Comparison of ENCODE assay signal across 27 cellular contexts in genomic region chr3:193865879-193866480, GRCh38.
A peak's percentile ranks its signal among the peaks of the same experiment; 100 is the strongest.
DNase-seq lines count a peak whose midpoint lies in the region; ATAC-seq, FAIRE-seq and TF ChIP-seq lines count a peak whose summit lies in the region.
"Had no signal": no experiment of that assay in that cellular context is flagged by ENCODE, and none has a peak within 500 bp of the region (broad histone marks: within the 10 kb centered on the region; RNA-seq: fewer than 3 reads in every experiment).

No MANE protein-coding gene starts in this region.

- H3K9me3 Mint-ChIP-seq in activated naive CD4-positive, alpha-beta T cell treated with anti-CD3 and anti-CD28 coated beads, Interleukin-2, amount 50 U/mL, for 72 hours, result no peaks in the 10 kb centered on the region
- H3K9me3 Mint-ChIP-seq: activated CD4-positive, alpha-beta T cell treated with anti-CD3 and anti-CD28 coated beads, Interleukin-2, amount 10 ng/mL, durations not matched to agents 7 days and 5 days; activated naive CD4-positive, alpha-beta T cell treated with anti-CD3 and anti-CD28 coated beads, Interleukin-2, amount 10 ng/mL, durations not matched to agents 7 days and 5 days; activated T-helper 1 cell treated with anti-CD3 and anti-CD28 coated beads, Interleukin-12 subunit alpha, Interleukin-12 subunit beta, Interleukin-2, Interleukin-4 antibody, amounts not matched to agents 30 ng/mL and 10 ng/mL and 1 ng/mL, durations not matched to agents 14 hours and 24 hours and 36 hours; CD4-positive, alpha-beta memory T cell; T-helper 1 cell treated with Interleukin-12 subunit alpha and Interleukin-12 subunit beta and Interleukin-4 antibody, amounts not matched to agents 30 μg/mL and 1 μg/mL, for 36 hours had no signal

- no TSS peak for BruUV-seq in K562 (replicated peaks; lab: Mats Ljungman, UMichigan)

- ATAC-seq in GM19395 (IDR thresholded peaks at IDR 0.05; ENCODE audit: unreplicated experiment), result peak; percentile 13
- ATAC-seq in K562, result 0 out of 3 replicates have a peak, but pooled peaks have one; percentile 10
- no peak for ATAC-seq in activated naive CD4-positive, alpha-beta T cell treated with anti-CD3 and anti-CD28 coated beads, Interleukin-2, amount 50 U/mL, for 72 hours
- no peak for ATAC-seq in GM21737 (IDR thresholded peaks at IDR 0.05; ENCODE audit: unreplicated experiment)
- ATAC-seq: lower lobe of right lung, sciatic nerve had no signal

- H3K9me3 ChIP-seq in K562 (replicated peaks; ENCODE audit: control insufficient read depth, insufficient read depth, low read depth, low read length), result no peaks in the 10 kb centered on the region
- no peaks in the 10 kb centered on the region for H3K9me3 ChIP-seq in thyroid gland
- H3K9me3 ChIP-seq: lower lobe of right lung, stomach, tibial nerve had no signal

- TF ChIP-seq RAD21 in K562 (CRISPR knock-in tag; conservative IDR thresholded peaks at IDR 0.05 in 1 of 2, IDR thresholded peaks at IDR 0.05 in 1 of 2), result no peak

- POLR2A ChIA-PET in K562 (lab: Yijun Ruan, JAX), result interaction anchor here (1.0 kb wide), 2 partner anchors 13 to 15 kb away, joined by 3 read pairs; no protein-coding TSS in a partner anchor

- in situ Hi-C loops in K562 (cut with MboI), result no loop called here

- no peak for TF ChIP-seq CTCF in K562 (IDR thresholded peaks at IDR 0.05 in 2 of 3, conservative IDR thresholded peaks at IDR 0.05 in 1 of 3; ENCODE audit: insufficient read depth in 2 of 3, low read depth in 1 of 3, low read length in 3 of 3)
- TF ChIP-seq CTCF in thyroid gland (IDR thresholded peaks at IDR 0.05), result no peak

- H3K27me3 ChIP-seq in K562 (ENCODE audit: control insufficient read depth in 2 of 2, insufficient read depth in 2 of 2, low read length in 2 of 2) (no peaks in the 10 kb centered on the region), thyroid gland (no peaks in the 10 kb centered on the region)

- CTCF ChIA-PET in K562 (lab: Yijun Ruan, JAX; ENCODE audit: low intra/inter-chr PET ratio), result no interaction called here

- H3K79me2 ChIP-seq in K562 (ENCODE audit: control insufficient read depth, insufficient read depth, low read length), result no peaks in the 10 kb centered on the region

- DNase-seq in M059J (ENCODE audit: low read depth) (peak; percentile 61), K562 (ENCODE audit: extremely low read depth in 1 of 4, low spot score in 3 of 4) (no peak), thyroid gland (no peak), activated T-cell treated with anti-CD3 and anti-CD28 coated beads for 4 hours (no peak)
- DNase-seq in activated naive CD4-positive, alpha-beta T cell treated with anti-CD3 and anti-CD28 coated beads, Interleukin-2, amount 50 U/mL, for 72 hours (ENCODE audit: low spot score in 2 of 2), result no peak
- DNase-seq: activated CD4-positive, alpha-beta T cell treated with anti-CD3 and anti-CD28 coated beads, Interleukin-2, amount 10 ng/mL, durations not matched to agents 7 days and 5 days; activated naive CD4-positive, alpha-beta T cell treated with anti-CD3 and anti-CD28 coated beads, Interleukin-2, amount 10 ng/mL, durations not matched to agents 7 days and 5 days; caudate nucleus; CD4-positive, alpha-beta memory T cell; dermis blood vessel endothelial cell; DMS153; head of caudate nucleus; lower lobe of right lung; NCI-H146; NCI-H526; stomach had no signal

- 40% methylated on average over 3 of the region's 4 CpGs for WGBS in K562 (ENCODE audit: insufficient coverage, low coverage, missing lambda C conversion rate)
- WGBS in thyroid gland, 2 donors, result 60 to 65% methylated on average over 4 of the region's 4 CpGs

- no peaks in the 10 kb centered on the region for H3K36me3 Mint-ChIP-seq in activated naive CD4-positive, alpha-beta T cell treated with anti-CD3 and anti-CD28 coated beads, Interleukin-2, amount 50 U/mL, for 72 hours
- H3K36me3 Mint-ChIP-seq: activated naive CD4-positive, alpha-beta T cell treated with anti-CD3 and anti-CD28 coated beads, Interleukin-2, amount 10 ng/mL, durations not matched to agents 7 days and 5 days; CD4-positive, alpha-beta memory T cell had no signal

- intact Hi-C loops in K562 (cut with micrococcal nuclease) (no loop called here), thyroid gland (cut with DNase I) (no loop called here)

- H3K9me1 ChIP-seq in K562 (ENCODE audit: control insufficient read depth, insufficient read depth, low read length), result no peaks in the 10 kb centered on the region

- FAIRE-seq in K562 (lab: Jason Lieb, UNC), result peak; percentile 32
- FAIRE-seq: G401.6, GM18507, H54 had no signal

- H2AFZ ChIP-seq in K562 (ENCODE audit: low read depth, low read length), result peak overlapping the region; percentile 3

- no peak overlapping the region for H3K4me2 ChIP-seq in K562 (ENCODE audit: insufficient read depth, low read length)
- H3K4me2 ChIP-seq: KMS-11 had no signal

- no peak for TF ChIP-seq EP300 in K562 (IDR thresholded peaks at IDR 0.05; ENCODE audit: low read length)

- TF ChIP-seq POLR2A in K562 (conservative IDR thresholded peaks at IDR 0.05) (no peak), thyroid gland (IDR thresholded peaks at IDR 0.05) (no peak)

- H3K27ac Mint-ChIP-seq in activated naive CD4-positive, alpha-beta T cell treated with anti-CD3 and anti-CD28 coated beads, Interleukin-2, amount 50 U/mL, for 72 hours, result no peak overlapping the region
- H3K27ac Mint-ChIP-seq: activated CD4-positive, alpha-beta T cell treated with anti-CD3 and anti-CD28 coated beads, Interleukin-2, amount 10 ng/mL, durations not matched to agents 7 days and 5 days; activated naive CD4-positive, alpha-beta T cell treated with anti-CD3 and anti-CD28 coated beads, Interleukin-2, amount 10 ng/mL, durations not matched to agents 7 days and 5 days; activated T-helper 1 cell treated with anti-CD3 and anti-CD28 coated beads, Interleukin-12 subunit alpha, Interleukin-12 subunit beta, Interleukin-2, Interleukin-4 antibody, amounts not matched to agents 30 ng/mL and 10 ng/mL and 1 ng/mL, durations not matched to agents 14 hours and 24 hours and 36 hours; CD4-positive, alpha-beta memory T cell; T-helper 1 cell treated with Interleukin-12 subunit alpha and Interleukin-12 subunit beta and Interleukin-4 antibody, amounts not matched to agents 30 μg/mL and 1 μg/mL, for 36 hours had no signal

- H3K27ac ChIP-seq in K562 (ENCODE audit: extremely low read depth, low read depth, low read length) (no peak overlapping the region), thyroid gland (peak overlapping the region in 2 of 3 donors; percentile 56 to 76)
- H3K27ac ChIP-seq: KMS-11, lower lobe of right lung, SK-N-MC, stomach, tibial nerve had no signal

- no peaks in the 10 kb centered on the region for H3K36me3 ChIP-seq in K562 (ENCODE audit: control insufficient read depth, insufficient read depth, low read length)
- H3K36me3 ChIP-seq in thyroid gland, result no peaks in the 10 kb centered on the region
- H3K36me3 ChIP-seq: lower lobe of right lung, stomach, tibial nerve had no signal

- H3K9ac ChIP-seq in K562 (ENCODE audit: insufficient read depth in 1 of 2, low read depth in 2 of 2, low read length in 2 of 2), result no peak overlapping the region
- H3K9ac ChIP-seq: KMS-11 had no signal

- no peaks in the 10 kb centered on the region for H4K20me1 ChIP-seq in K562 (replicated peaks; ENCODE audit: control insufficient read depth, insufficient read depth, low read length)

- H3K4me3 ChIP-seq in K562 (no peak overlapping the region), thyroid gland (replicated peaks in 1 of 3) (no peak overlapping the region)
- H3K4me3 ChIP-seq: lower lobe of right lung, SK-N-MC, stomach, tibial nerve had no signal

- H3K4me1 ChIP-seq in K562 (replicated peaks in 1 of 2; ENCODE audit: control insufficient read depth in 2 of 2, insufficient read depth in 2 of 2, low read length in 2 of 2) (peaks cover 14 to 20% of the 10 kb centered on the region in 2 experiments; a peak in 4 of 5 replicates), thyroid gland (peaks cover 34% of the 10 kb centered on the region in 2 donors)

TF ChIP-seq in K562, 482 proteins besides CTCF, POLR2A, EP300 and RAD21 (continues in another document):
- TF ChIP-seq FOSL1 (tag; conservative IDR thresholded peaks at IDR 0.05) (0 out of 2 replicates have a peak, but pooled peaks have one; percentile 26), ZNF347 (CRISPR knock-in tag; IDR thresholded peaks at IDR 0.05; ENCODE audit: low read depth) (no peak), SRSF3 (IDR thresholded peaks at IDR 0.05; ENCODE audit: insufficient read depth, low read length) (no peak)

Comparison
In these comparisons a context has a peak if more than half of its experiments do, and no peak if none do; other contexts are left out.
1. ATAC-seq: peak in GM19395 (single experiment) and K562 (single experiment); none in activated naive CD4-positive, alpha-beta T cell treated with anti-CD3 and anti-CD28 coated beads, Interleukin-2, amount 50 U/mL, for 72 hours (0 of 2) and GM21737 (single experiment).